12 cellular contexts compared by ENCODE assay signal in genomic region chr1:89635825-89636815, GRCh38. TPM values are rescaled to one million over a fixed set of nuclear protein-coding genes. Genes with fewer than 3 reads are reported as not detected.
A peak's percentile ranks its signal among the peaks of the same experiment; 100 is the strongest.
DNase-seq lines count a peak whose midpoint lies in the region; ATAC-seq and TF ChIP-seq lines count a peak whose summit lies in the region.
"Had no signal": no experiment of that assay in that cellular context is flagged by ENCODE, and none has a peak within 500 bp of the region (broad histone marks: within the 10 kb centered on the region; RNA-seq: fewer than 3 reads in every experiment).

No MANE protein-coding gene starts in this region.

- H3K4me3 ChIP-seq in lower lobe of right lung: peak overlapping the region; percentile 14
- H3K4me3 ChIP-seq: GM23338 had no signal

- peaks cover 50% of the 10 kb centered on the region for H3K36me3 Mint-ChIP-seq in CD4-positive, alpha-beta T cell (ENCODE audit: low read depth)
- peaks cover 21% of the 10 kb centered on the region for H3K36me3 Mint-ChIP-seq in activated naive CD8-positive, alpha-beta T cell treated with anti-CD3 and anti-CD28 coated beads, Interleukin-2, amount 10 ng/mL, durations not matched to agents 7 days and 5 days
- H3K36me3 Mint-ChIP-seq: memory B cell had no signal

- no peaks in the 10 kb centered on the region for H3K9me3 ChIP-seq in CD4-positive, alpha-beta T cell (ENCODE audit: control insufficient read depth, low read length)
- no peaks in the 10 kb centered on the region for H3K9me3 ChIP-seq in lower lobe of right lung

- POLR2A ChIA-PET in CD4-positive, alpha-beta T cell (lab: Charles Lee): interaction anchor here (0.7 to 19.3 kb wide), 8 partner anchors 11 to 127 kb away, joined by 3 to 683 read pairs (median 9); no protein-coding TSS in a partner anchor
- POLR2A ChIA-PET in activated naive CD8-positive, alpha-beta T cell treated with anti-CD3 and anti-CD28 coated beads, Interleukin-2, amount 10 ng/mL, durations not matched to agents 7 days and 5 days (lab: Charles Lee): interaction anchor here (0.9 to 11.1 kb wide), 4 partner anchors 17 to 127 kb away, joined by 3 to 98 read pairs (median 33); no protein-coding TSS in a partner anchor

- peaks cover 46% of the 10 kb centered on the region for H3K4me1 ChIP-seq in lower lobe of right lung

- H3K4me3 Mint-ChIP-seq in CD4-positive, alpha-beta T cell: peak overlapping the region; percentile 82
- peak overlapping the region; percentile 68 for H3K4me3 Mint-ChIP-seq in activated naive CD8-positive, alpha-beta T cell treated with anti-CD3 and anti-CD28 coated beads, Interleukin-2, amount 10 ng/mL, durations not matched to agents 7 days and 5 days
- H3K4me3 Mint-ChIP-seq: GM23338, memory B cell had no signal

- no peak for TF ChIP-seq CTCF in CD4-positive, alpha-beta T cell (IDR thresholded peaks at IDR 0.05)
- TF ChIP-seq CTCF in lower lobe of right lung (IDR thresholded peaks at IDR 0.05): no peak

- ATAC-seq in CD4-positive, alpha-beta T cell (ENCODE audit: poor library complexity): no peak
- ATAC-seq in activated naive CD8-positive, alpha-beta T cell treated with anti-CD3 and anti-CD28 coated beads, Interleukin-2, amount 10 ng/mL, durations not matched to agents 7 days and 5 days (ENCODE audit: low read depth): no peak
- no peak for ATAC-seq in lower lobe of right lung
- ATAC-seq in HG02623 (IDR thresholded peaks at IDR 0.05; ENCODE audit: unreplicated experiment): no peak
- no peak for ATAC-seq in GM21390 (IDR thresholded peaks at IDR 0.05; ENCODE audit: unreplicated experiment)
- no peak for ATAC-seq in GM21367 (IDR thresholded peaks at IDR 0.05; ENCODE audit: unreplicated experiment)
- ATAC-seq: GM23338, HepG2 had no signal

- H3K27ac ChIP-seq in CD4-positive, alpha-beta T cell (ENCODE audit: low read depth, low read length): no peak overlapping the region
- H3K27ac ChIP-seq in lower lobe of right lung: no peak overlapping the region

- intact Hi-C loops in CD4-positive, alpha-beta T cell (cut with DNase I, micrococcal nuclease): loop anchor here (2.0 to 10.0 kb wide), 3 partner anchors 17 to 59 kb away; no protein-coding TSS in a partner anchor
- intact Hi-C loops in lower lobe of right lung (cut with DNase I): no loop called here

- H3K27ac Mint-ChIP-seq in CD4-positive, alpha-beta T cell: peak overlapping the region; percentile 76
- peak overlapping the region; percentile 0 for H3K27ac Mint-ChIP-seq in activated naive CD8-positive, alpha-beta T cell treated with anti-CD3 and anti-CD28 coated beads, Interleukin-2, amount 10 ng/mL, durations not matched to agents 7 days and 5 days
- H3K27ac Mint-ChIP-seq: GM23338, memory B cell had no signal

- no peaks in the 10 kb centered on the region for H3K27me3 Mint-ChIP-seq in CD4-positive, alpha-beta T cell
- no peaks in the 10 kb centered on the region for H3K27me3 Mint-ChIP-seq in activated naive CD8-positive, alpha-beta T cell treated with anti-CD3 and anti-CD28 coated beads, Interleukin-2, amount 10 ng/mL, durations not matched to agents 7 days and 5 days
- H3K27me3 Mint-ChIP-seq: memory B cell had no signal

- DNase-seq in CD4-positive, alpha-beta T cell: no peak
- peak; percentile 81 for DNase-seq in HS-5 (ENCODE audit: low read depth)
- DNase-seq in activated naive CD8-positive, alpha-beta T cell treated with anti-CD3 and anti-CD28 coated beads, Interleukin-2, amount 10 ng/mL, durations not matched to agents 7 days and 5 days: no peak
- DNase-seq in lower lobe of right lung: no peak
- no peak for DNase-seq in SIG-M5 (lab: John Stamatoyannopoulos, UW)
- DNase-seq: NK-92 treated with Interleukin-12 subunit alpha and Interleukin-12 subunit beta, amount 100 ng/mL, for 24 hours had no signal

- CTCF ChIA-PET in CD4-positive, alpha-beta T cell (lab: Charles Lee): interaction anchor here (1.0 to 12.3 kb wide), 4 partner anchors 13 to 127 kb away, joined by 3 to 133 read pairs (median 4); no protein-coding TSS in a partner anchor

- H3K9me3 Mint-ChIP-seq in CD4-positive, alpha-beta T cell: no peaks in the 10 kb centered on the region
- H3K9me3 Mint-ChIP-seq in activated naive CD8-positive, alpha-beta T cell treated with anti-CD3 and anti-CD28 coated beads, Interleukin-2, amount 10 ng/mL, durations not matched to agents 7 days and 5 days: no peaks in the 10 kb centered on the region
- H3K9me3 Mint-ChIP-seq: GM23338, memory B cell had no signal

- H3K4me1 Mint-ChIP-seq in CD4-positive, alpha-beta T cell (ENCODE audit: low read depth): peaks cover 84% of the 10 kb centered on the region
- peaks cover 49% of the 10 kb centered on the region for H3K4me1 Mint-ChIP-seq in activated naive CD8-positive, alpha-beta T cell treated with anti-CD3 and anti-CD28 coated beads, Interleukin-2, amount 10 ng/mL, durations not matched to agents 7 days and 5 days

- H3K27me3 ChIP-seq in CD4-positive, alpha-beta T cell (ENCODE audit: control insufficient read depth, insufficient read depth, low read length): no peaks in the 10 kb centered on the region
- H3K27me3 ChIP-seq in lower lobe of right lung (ENCODE audit: low read depth): no peaks in the 10 kb centered on the region

- no peaks in the 10 kb centered on the region for H3K36me3 ChIP-seq in lower lobe of right lung

RNA-seq across cellular contexts. Expression of gene LRRC8C, which starts 3.2 kb away (rescaled TPM):
- total RNA-seq in CD4-positive, alpha-beta T cell: 10 to 100 TPM; 28.4 to 30.2 TPM
- 10 to 100 TPM; 38.2 to 41.8 TPM for total RNA-seq in activated naive CD8-positive, alpha-beta T cell treated with anti-CD3 and anti-CD28 coated beads, Interleukin-2, amount 10 ng/mL, durations not matched to agents 7 days and 5 days
- total RNA-seq in lower lobe of right lung: 13.0 TPM
